15 cellular contexts compared by ENCODE assay signal in genomic region chr2:19673213-19673791, GRCh38.
DNase-seq lines count a peak whose midpoint lies in the region; ATAC-seq and TF ChIP-seq lines count a peak whose summit lies in the region.
"Had no signal": no experiment of that assay in that cellular context is flagged by ENCODE, and none has a peak within 500 bp of the region (broad histone marks: within the 10 kb centered on the region; RNA-seq: fewer than 3 reads in every experiment).

No MANE protein-coding gene starts in this region.

- H3K27ac ChIP-seq in vagina, result no peak overlapping the region
- no peak overlapping the region for H3K27ac ChIP-seq in Peyer's patch
- H3K27ac ChIP-seq: gastrocnemius medialis, HL-60, tibial nerve had no signal

- no peaks in the 10 kb centered on the region for H3K36me3 ChIP-seq in vagina
- H3K36me3 ChIP-seq in Peyer's patch, result no peaks in the 10 kb centered on the region
- H3K36me3 ChIP-seq: gastrocnemius medialis, tibial nerve had no signal

- TF ChIP-seq POLR2A in vagina (IDR thresholded peaks at IDR 0.05), result no peak
- TF ChIP-seq POLR2A in Peyer's patch (IDR thresholded peaks at IDR 0.05), result no peak

- H3K27ac Mint-ChIP-seq in chondrocyte (ENCODE audit: unreplicated experiment), result peak overlapping the region; percentile 42

- no peaks in the 10 kb centered on the region for H3K9me3 Mint-ChIP-seq in chondrocyte (ENCODE audit: low read depth)

- H3K9me3 ChIP-seq in vagina, result no peaks in the 10 kb centered on the region
- no peaks in the 10 kb centered on the region for H3K9me3 ChIP-seq in Peyer's patch
- H3K9me3 ChIP-seq: gastrocnemius medialis, tibial nerve had no signal

- peaks cover 7% of the 10 kb centered on the region for H3K4me1 ChIP-seq in vagina
- no peaks in the 10 kb centered on the region for H3K4me1 ChIP-seq in Peyer's patch

- intact Hi-C loops in vagina (cut with DNase I), result no loop called here

- no peaks in the 10 kb centered on the region for H3K27me3 Mint-ChIP-seq in chondrocyte (ENCODE audit: low read depth)

- no peak overlapping the region for H3K4me3 ChIP-seq in LNCaP clone FGC (ENCODE audit: low read depth, low read length)
- H3K4me3 ChIP-seq in vagina, result no peak overlapping the region
- no peak overlapping the region for H3K4me3 ChIP-seq in Peyer's patch
- H3K4me3 ChIP-seq: gastrocnemius medialis, lung, tibial nerve had no signal

- H3K4me1 Mint-ChIP-seq in chondrocyte (ENCODE audit: low read depth), result peaks cover 43% of the 10 kb centered on the region

- H3K36me3 Mint-ChIP-seq in chondrocyte (ENCODE audit: low read depth), result no peaks in the 10 kb centered on the region

- no peak overlapping the region for H3K4me3 Mint-ChIP-seq in chondrocyte (ENCODE audit: unreplicated experiment)

- no peaks in the 10 kb centered on the region for H3K27me3 ChIP-seq in vagina
- no peaks in the 10 kb centered on the region for H3K27me3 ChIP-seq in Peyer's patch
- H3K27me3 ChIP-seq: gastrocnemius medialis, tibial nerve had no signal

- ATAC-seq in left lobe of liver (peak; percentile 61), HG03469 (IDR thresholded peaks at IDR 0.05; ENCODE audit: unreplicated experiment) (no peak)

- TF ChIP-seq CTCF in LNCaP clone FGC (IDR thresholded peaks at IDR 0.05; ENCODE audit: control insufficient read depth, extremely low read depth, insufficient read depth) (no peak), chondrocyte (IDR thresholded peaks at IDR 0.05) (no peak), vagina (IDR thresholded peaks at IDR 0.05) (no peak), Peyer's patch (IDR thresholded peaks at IDR 0.05) (no peak)

- DNase-seq in ELF-1 (ENCODE audit: low read depth, low spot score) (peak; percentile 85), LNCaP clone FGC (ENCODE audit: low read depth) (peak; percentile 75), chondrocyte (ENCODE audit: low spot score) (no peak), left lobe of liver (ENCODE audit: low spot score) (no peak), vagina (ENCODE audit: extremely low spot score in 2 of 2) (no peak), Peyer's patch (no peak)
- no peak for DNase-seq in activated CD8-positive, alpha-beta memory T cell treated with anti-CD3 and anti-CD28 coated beads, Interleukin-2, amount 50 U/mL, for 48 hours
- DNase-seq: activated gamma-delta T cell, cerebellar nuclear complex, gastrocnemius medialis, NCI-H2081 had no signal

Comparison
In these comparisons a context has a peak if more than half of its experiments do, and no peak if none do; other contexts are left out.
1. DNase-seq: peak in ELF-1 (single experiment) and LNCaP clone FGC (single experiment); none in chondrocyte (single experiment), left lobe of liver (single experiment), vagina (0 of 2), activated CD8-positive, alpha-beta memory T cell treated with anti-CD3 and anti-CD28 coated beads, Interleukin-2, amount 50 U/mL, for 48 hours (single experiment) and Peyer's patch (0 of 3).